In the genomic region with DNA sequence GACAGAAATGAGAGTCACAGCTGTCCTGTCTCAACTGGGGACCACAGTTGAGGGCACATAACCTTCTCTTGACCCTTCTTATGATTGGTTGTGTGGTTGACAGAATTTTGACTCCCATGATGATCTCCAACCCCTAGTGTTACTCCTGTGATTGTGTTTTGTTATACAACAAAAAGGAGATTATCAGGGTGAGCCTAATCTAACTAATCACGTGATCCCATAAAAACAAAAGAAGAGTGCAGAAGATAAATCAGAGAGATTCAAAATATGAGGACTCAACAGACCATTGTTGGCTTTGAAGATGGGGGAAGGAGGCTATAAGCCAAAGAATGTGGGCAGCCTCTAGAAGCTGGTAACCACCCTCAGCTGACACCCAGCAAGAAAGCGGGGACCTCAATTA, we compare ENCODE assay signal across 31 cellular contexts.
"Had no signal": no experiment of that assay in that cellular context is flagged by ENCODE, and none has a peak within 500 bp of the region (broad histone marks: within the 10 kb centered on the region; RNA-seq: fewer than 3 reads in every experiment).

No MANE protein-coding gene starts in this region.

- H3K27me3 ChIP-seq: ascending aorta, cardiac muscle cell had no signal

- H3K9me3 ChIP-seq: ascending aorta had no signal

- H3K27ac ChIP-seq: ascending aorta, cardiac muscle cell, VCaP had no signal

- H3K4me3 ChIP-seq: ascending aorta, cardiac muscle cell had no signal

- ATAC-seq: activated CD8-positive, alpha-beta T cell treated with anti-CD3 and anti-CD28 coated beads for 36 hours; activated naive CD8-positive, alpha-beta T cell treated with anti-CD3 and anti-CD28 coated beads, Interleukin-2, amount 50 U/mL, for 24 hours; activated T-cell treated with anti-CD3 and anti-CD28 coated beads, Interleukin-2, amount 50 U/mL, for 4 hours; activated T-cell treated with anti-CD3 and anti-CD28 coated beads, Interleukin-2, amount 50 U/mL, for 72 hours; activated T-helper 17 cell treated with anti-CD3 and anti-CD28 coated beads, Interleukin-2, amount 50 U/mL, for 72 hours had no signal

- H3K36me3 ChIP-seq: ascending aorta, cardiac muscle cell had no signal

- H3K4me1 ChIP-seq: ascending aorta had no signal

- FAIRE-seq: bronchial epithelial cell, TTC549 had no signal

- DNase-seq: activated B cell treated with CpG ODN at 0.5 μM for 24 hours; activated CD4-positive, alpha-beta memory T cell treated with anti-CD3 and anti-CD28 coated beads for 36 hours; activated CD4-positive, alpha-beta T cell treated with anti-CD3 and anti-CD28 coated beads for 4 hours; activated CD4-positive, alpha-beta T cell treated with anti-CD3 and anti-CD28 coated beads, Interleukin-2, amount 10 ng/mL, durations not matched to agents 24 days and 14 days; activated CD4-positive, alpha-beta T cell treated with anti-CD3 and anti-CD28 coated beads, Interleukin-2, amount 50 U/mL, for 1 hour; activated CD4-positive, alpha-beta T cell treated with anti-CD3 and anti-CD28 coated beads, Interleukin-2, amount 50 U/mL, for 4 hours; activated CD4-positive, CD25-positive, alpha-beta regulatory T cell treated with anti-CD3 and anti-CD28 coated beads, Interleukin-2, amount 50 U/mL, for 72 hours; activated CD8-positive, alpha-beta memory T cell treated with anti-CD3 and anti-CD28 coated beads, Interleukin-2, amount 50 U/mL, for 4 hours; activated CD8-positive, alpha-beta T cell treated with anti-CD3 and anti-CD28 coated beads for 36 hours; activated effector memory CD4-positive, alpha-beta T cell treated with anti-CD3 and anti-CD28 coated beads, Interleukin-2, amount 50 U/mL, for 16 hours; activated gamma-delta T cell treated with Interleukin-2 at 50 U/mL for 16 hours; activated naive CD4-positive, alpha-beta T cell; activated naive CD4-positive, alpha-beta T cell treated with anti-CD3 and anti-CD28 coated beads for 36 hours; activated naive CD8-positive, alpha-beta T cell treated with anti-CD3 and anti-CD28 coated beads, Interleukin-2, amount 10 ng/mL, durations not matched to agents 7 days and 5 days; activated naive CD8-positive, alpha-beta T cell treated with anti-CD3 and anti-CD28 coated beads, Interleukin-2, amount 50 U/mL, for 24 hours; activated T-cell treated with anti-CD3 and anti-CD28 coated beads for 4 hours; activated T-cell treated with anti-CD3 and anti-CD28 coated beads, Interleukin-2, amount 50 U/mL, for 1 hour; activated T-cell treated with anti-CD3 and anti-CD28 coated beads, Interleukin-2, amount 50 U/mL, for 4 hours; activated T-cell treated with anti-CD3 and anti-CD28 coated beads, Interleukin-2, amount 50 U/mL, for 72 hours; amygdala; anterior cingulate cortex; caudate nucleus; cerebellar nuclear complex; T-helper 2 cell; T-helper 9 cell had no signal
